ENCODE assay signal across 11 cellular contexts in genomic region chr2:158692372-158693103, GRCh38.
"Had no signal": no experiment of that assay in that cellular context is flagged by ENCODE, and none has a peak within 500 bp of the region (broad histone marks: within the 10 kb centered on the region; RNA-seq: fewer than 3 reads in every experiment).

No MANE protein-coding gene starts in this region.

- H3K27me3 ChIP-seq: breast epithelium, sigmoid colon had no signal

- H3K27ac ChIP-seq: breast epithelium, epithelial cell of prostate, sigmoid colon had no signal

- DNase-seq: activated CD4-positive, alpha-beta T cell treated with anti-CD3 and anti-CD28 coated beads, Interleukin-2, amount 50 U/mL, for 1 hour; activated naive CD4-positive, alpha-beta T cell; activated naive CD8-positive, alpha-beta T cell treated with anti-CD3 and anti-CD28 coated beads, Interleukin-2, amount 10 ng/mL, durations not matched to agents 7 days and 5 days; aorta; dermis blood vessel endothelial cell; effector memory CD8-positive, alpha-beta T cell; islet precursor cell; sigmoid colon; stimulated activated CD4-positive, alpha-beta T cell treated with anti-CD3 and anti-CD28 coated beads, Interleukin-2, amount 100 ng/mL, for 24 hours had no signal

- H3K9me3 ChIP-seq: breast epithelium had no signal

- H3K36me3 ChIP-seq: breast epithelium, sigmoid colon had no signal

- H3K4me1 ChIP-seq: breast epithelium, sigmoid colon had no signal

- H3K4me3 ChIP-seq: breast epithelium, sigmoid colon had no signal
